ENCODE assay signal across 1 cellular context in genomic region chr4:24583451-24584174, GRCh38.
TF ChIP-seq lines count a peak whose summit lies in the region.

No MANE protein-coding gene starts in this region.

TF ChIP-seq in HEK293, 187 proteins besides CTCF, POLR2A, EP300 and RAD21 (continued from another document and continues in another):
- TF ChIP-seq ZNF398 (tag by site-specific recombination; IDR thresholded peaks at IDR 0.05) (peak; percentile 92), ZNF239 (tag by site-specific recombination; IDR thresholded peaks at IDR 0.05) (no peak), GLIS2 (tag by site-specific recombination; IDR thresholded peaks at IDR 0.05) (0 out of 2 replicates have a peak, but pooled peaks have one; percentile 51), ZNF37A (tag by site-specific recombination; IDR thresholded peaks at IDR 0.05) (no peak), ZNF404 (tag by site-specific recombination; IDR thresholded peaks at IDR 0.05) (no peak), ZNF366 (tag by site-specific recombination; conservative IDR thresholded peaks at IDR 0.05) (0 out of 2 replicates have a peak, but pooled peaks have one; percentile 24), ZBTB11 (tag by site-specific recombination; conservative IDR thresholded peaks at IDR 0.05; ENCODE audit: low read depth) (peak; percentile 27; the same call in 1 of the 2 replicates), WT1 (tag by site-specific recombination; IDR thresholded peaks at IDR 0.05) (peak; percentile 82), TSHZ1 (tag by site-specific recombination; IDR thresholded peaks at IDR 0.05; ENCODE audit: borderline replicate concordance) (no peak), TCF7L2 (IDR thresholded peaks at IDR 0.05; ENCODE audit: borderline replicate concordance, low read depth, low read length) (peak; percentile 70; the same call in 1 of the 2 replicates), ZNF292 (tag by site-specific recombination; IDR thresholded peaks at IDR 0.05; ENCODE audit: borderline replicate concordance, low read depth) (no peak), PATZ1 (tag by site-specific recombination; IDR thresholded peaks at IDR 0.05) (peak; percentile 79), ZBTB10 (tag by site-specific recombination; IDR thresholded peaks at IDR 0.05) (0 out of 2 replicates have a peak, but pooled peaks have one; percentile 40), SP3 (tag by site-specific recombination; IDR thresholded peaks at IDR 0.05) (peak; percentile 70), ZXDB (tag by site-specific recombination; IDR thresholded peaks at IDR 0.05) (no peak), IKZF3 (tag by site-specific recombination; IDR thresholded peaks at IDR 0.05) (0 out of 2 replicates have a peak, but pooled peaks have one; percentile 42), ZEB2 (tag by site-specific recombination; IDR thresholded peaks at IDR 0.05) (peak; percentile 33), KLF7 (tag by site-specific recombination; IDR thresholded peaks at IDR 0.05; ENCODE audit: borderline replicate concordance) (peak; percentile 77; the same call in 1 of the 2 replicates), ZBTB8A (tag by site-specific recombination; IDR thresholded peaks at IDR 0.05) (peak; percentile 77), HOXD13 (CRISPR knock-in tag; IDR thresholded peaks at IDR 0.05; ENCODE audit: borderline replicate concordance) (no peak), ZNF341 (tag by site-specific recombination; IDR thresholded peaks at IDR 0.05; ENCODE audit: low read depth) (peak; percentile 77), ZNF266 (tag by site-specific recombination; IDR thresholded peaks at IDR 0.05; ENCODE audit: low read depth) (no peak), EGR2 (tag by site-specific recombination; IDR thresholded peaks at IDR 0.05; ENCODE audit: low read depth) (peak; percentile 92), PRDM1 (tag by site-specific recombination; IDR thresholded peaks at IDR 0.05) (peak; percentile 74; the same call in 1 of the 2 replicates), ZNF23 (tag by site-specific recombination; IDR thresholded peaks at IDR 0.05; ENCODE audit: borderline replicate concordance) (no peak), KLF16 (tag by site-specific recombination; IDR thresholded peaks at IDR 0.05) (peak; percentile 72; the same call in 1 of the 2 replicates), GLIS1 (tag by site-specific recombination; IDR thresholded peaks at IDR 0.05) (no peak), ZNF311 (tag by site-specific recombination; IDR thresholded peaks at IDR 0.05; ENCODE audit: borderline replicate concordance) (no peak), REST (tag by site-specific recombination; IDR thresholded peaks at IDR 0.05) (no peak), PRDM2 (tag by site-specific recombination; IDR thresholded peaks at IDR 0.05; ENCODE audit: borderline replicate concordance) (0 out of 2 replicates have a peak, but pooled peaks have one; percentile 79), KLF1 (tag by site-specific recombination; IDR thresholded peaks at IDR 0.05) (peak; percentile 69; the same call in 1 of the 2 replicates)
